In genomic region chr12:114414866-114415524, GRCh38 we compare ENCODE assay signal across 1 cellular context.
TF ChIP-seq lines count a peak whose summit lies in the region.

No MANE protein-coding gene starts in this region.

TF ChIP-seq in H1, 55 proteins besides CTCF, POLR2A, EP300 and RAD21:
- TF ChIP-seq RBBP5 (IDR thresholded peaks at IDR 0.05; ENCODE audit: borderline replicate concordance, low read depth, low read length) (no peak), EZH2 (IDR thresholded peaks at IDR 0.05; ENCODE audit: low read depth, low read length, severe bottlenecking) (peak; percentile 14), SUZ12 (IDR thresholded peaks at IDR 0.05; ENCODE audit: low read length) (peak; percentile 62; the same call in 1 of the 2 replicates)
